Comparison of ENCODE assay signal across 16 cellular contexts in genomic region chr4:121788896-121789295, GRCh38. TPM values are rescaled to one million over a fixed set of nuclear protein-coding genes. Genes with fewer than 3 reads are reported as not detected.
DNase-seq lines count a peak whose midpoint lies in the region; ATAC-seq and TF ChIP-seq lines count a peak whose summit lies in the region.
"Had no signal": no experiment of that assay in that cellular context is flagged by ENCODE, and none has a peak within 500 bp of the region (broad histone marks: within the 10 kb centered on the region; RNA-seq: fewer than 3 reads in every experiment).

No MANE protein-coding gene starts in this region.

- no peaks in the 10 kb centered on the region for H3K27me3 ChIP-seq in RWPE2 (ENCODE audit: insufficient read depth, poor library complexity, severe bottlenecking)

- H3K9me3 ChIP-seq in RWPE2 (ENCODE audit: severe bottlenecking): no peaks in the 10 kb centered on the region
- H3K9me3 ChIP-seq: transverse colon had no signal

- no peaks in the 10 kb centered on the region for H3K4me1 Mint-ChIP-seq in mesothelial cell of epicardium
- H3K4me1 Mint-ChIP-seq: central memory CD8-positive, alpha-beta T cell had no signal

- H3K4me3 Mint-ChIP-seq in mesothelial cell of epicardium: no peak overlapping the region
- H3K4me3 Mint-ChIP-seq: CD4-positive, CD25-positive, alpha-beta regulatory T cell; central memory CD8-positive, alpha-beta T cell had no signal

- no peaks in the 10 kb centered on the region for H3K36me3 Mint-ChIP-seq in mesothelial cell of epicardium
- H3K36me3 Mint-ChIP-seq: CD4-positive, CD25-positive, alpha-beta regulatory T cell had no signal

- peaks cover 28% of the 10 kb centered on the region for H3K4me1 ChIP-seq in RWPE2 (ENCODE audit: insufficient read depth, poor library complexity, severe bottlenecking)
- H3K4me1 ChIP-seq: transverse colon had no signal

- no peak for TF ChIP-seq CTCF in RWPE2 (IDR thresholded peaks at IDR 0.05; ENCODE audit: poor library complexity, severe bottlenecking)
- no peak for TF ChIP-seq CTCF in mesothelial cell of epicardium (IDR thresholded peaks at IDR 0.05; ENCODE audit: unreplicated experiment)

- H3K27ac ChIP-seq in RWPE2 (ENCODE audit: poor library complexity, severe bottlenecking): peak overlapping the region; percentile 74
- H3K27ac ChIP-seq: transverse colon had no signal

- peaks cover 61% of the 10 kb centered on the region for H3K27me3 Mint-ChIP-seq in mesothelial cell of epicardium (ENCODE audit: low read depth)

- ATAC-seq in GM18520 (IDR thresholded peaks at IDR 0.05; ENCODE audit: unreplicated experiment): peak; percentile 77
- peak; percentile 82 for ATAC-seq in GM21423 (IDR thresholded peaks at IDR 0.05; ENCODE audit: unreplicated experiment)
- peak; percentile 94 for ATAC-seq in HG03045 (IDR thresholded peaks at IDR 0.05; ENCODE audit: unreplicated experiment)
- ATAC-seq in RWPE2 (ENCODE audit: low read depth): no peak

- H3K36me3 ChIP-seq in RWPE2 (ENCODE audit: low read depth): no peaks in the 10 kb centered on the region
- H3K36me3 ChIP-seq: transverse colon had no signal

- no peak overlapping the region for H3K4me3 ChIP-seq in RWPE2 (ENCODE audit: severe bottlenecking)
- H3K4me3 ChIP-seq: transverse colon had no signal

- H3K9me3 Mint-ChIP-seq in mesothelial cell of epicardium: peaks cover under 1% of the 10 kb centered on the region
- H3K9me3 Mint-ChIP-seq: central memory CD8-positive, alpha-beta T cell had no signal

- DNase-seq in RWPE2 (ENCODE audit: low spot score): no peak
- no peak for DNase-seq in RKO (ENCODE audit: low spot score)
- no peak for DNase-seq in stimulated activated CD4-positive, alpha-beta T cell treated with anti-CD3 and anti-CD28 coated beads, Interleukin-15, amount 100 ng/mL, for 24 hours
- DNase-seq in NCI-H446 (lab: John Stamatoyannopoulos, UW): no peak
- DNase-seq in mesothelial cell of epicardium (ENCODE audit: low spot score in 2 of 2, unreplicated experiment in 2 of 2): no peak
- DNase-seq: activated CD4-positive, CD25-positive, alpha-beta regulatory T cell; activated effector memory CD4-positive, alpha-beta T cell treated with anti-CD3 and anti-CD28 coated beads, Interleukin-2, amount 50 U/mL, for 16 hours; NCI-H2029; occipital lobe; transverse colon had no signal

- H3K27ac Mint-ChIP-seq in mesothelial cell of epicardium: no peak overlapping the region

RNA-seq across cellular contexts. Expression of gene EXOSC9, which starts 12.2 kb away (rescaled TPM):
- 29.8 to 33.5 TPM (median 30.0 TPM) in 3 replicates for total RNA-seq in mesothelial cell of epicardium

RNA-seq across cellular contexts. Expression of gene SMIM43, which starts 23.9 kb away (rescaled TPM):
- total RNA-seq in mesothelial cell of epicardium: not detected in 3 replicates
- total RNA-seq: CD4-positive, CD25-positive, alpha-beta regulatory T cell; HT1080 had no signal

RNA-seq across cellular contexts. Expression of gene CCNA2, which starts 34.8 kb away (rescaled TPM):
- total RNA-seq in mesothelial cell of epicardium: 17.5 to 18.7 TPM (median 18.6 TPM) in 3 replicates
